8 cellular contexts compared by ENCODE assay signal in the genomic region with DNA sequence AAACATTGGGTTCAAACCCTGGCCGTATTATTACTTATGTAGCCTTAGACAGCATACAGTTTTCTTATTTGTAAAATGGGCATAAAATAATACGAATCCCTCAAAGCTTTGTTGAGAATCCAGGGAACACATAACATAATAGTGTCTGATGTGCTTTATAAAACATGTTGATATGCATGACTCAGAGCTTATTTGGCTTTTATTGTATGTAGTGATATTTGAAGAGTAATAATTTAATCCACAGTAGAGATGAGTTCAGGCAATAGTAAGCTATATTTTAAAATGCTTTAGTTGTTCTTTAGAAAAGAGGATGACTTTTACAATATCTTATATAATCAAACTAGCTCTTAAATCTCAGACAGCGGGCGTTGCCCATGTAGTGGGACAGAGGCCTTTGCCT.
"Had no signal": no experiment of that assay in that cellular context is flagged by ENCODE, and none has a peak within 500 bp of the region (broad histone marks: within the 10 kb centered on the region; RNA-seq: fewer than 3 reads in every experiment).

No MANE protein-coding gene starts in this region.

- DNase-seq: GDM1, GF-D8 had no signal

- FAIRE-seq: G401.6, GM12878, GM12891, GM12892, GM18507, GM19239 had no signal

- H3K4me3 ChIP-seq: GM12878 had no signal

- ATAC-seq: GM12878 had no signal
